In genomic region chr18:41237317-41237716, GRCh38 we compare ENCODE assay signal across 8 cellular contexts.
"Had no signal": no experiment of that assay in that cellular context is flagged by ENCODE, and none has a peak within 500 bp of the region (broad histone marks: within the 10 kb centered on the region; RNA-seq: fewer than 3 reads in every experiment).

No MANE protein-coding gene starts in this region.

- ATAC-seq: GM12878 had no signal

- H3K4me3 ChIP-seq: GM12878 had no signal

- FAIRE-seq: G401.6, GM12878, GM12891, GM12892, GM18507, GM19239 had no signal

- DNase-seq: GDM1, GF-D8 had no signal
